In genomic region chr15:67840747-67841634, GRCh38 we compare ENCODE assay signal across 9 cellular contexts. TPM values are rescaled to one million over a fixed set of nuclear protein-coding genes. Genes with fewer than 3 reads are reported as not detected.
A peak's percentile ranks its signal among the peaks of the same experiment; 100 is the strongest.
DNase-seq lines count a peak whose midpoint lies in the region; ATAC-seq and TF ChIP-seq lines count a peak whose summit lies in the region.
"Had no signal": no experiment of that assay in that cellular context is flagged by ENCODE, and none has a peak within 500 bp of the region (broad histone marks: within the 10 kb centered on the region; RNA-seq: fewer than 3 reads in every experiment).

No MANE protein-coding gene starts in this region.

- no peak for ATAC-seq in stimulated activated naive CD8-positive, alpha-beta T cell treated with anti-CD3 and anti-CD28 coated beads, Interleukin-15, amount 100 ng/mL, for 72 hours
- ATAC-seq in HG02759 (IDR thresholded peaks at IDR 0.05; ENCODE audit: unreplicated experiment): no peak

- H3K27ac ChIP-seq in breast epithelium: peak overlapping the region; percentile 92 to 99
- H3K27ac ChIP-seq in layer of hippocampus (ENCODE audit: low read depth, low read length): peak overlapping the region; percentile 96

- H3K9me3 Mint-ChIP-seq in activated naive CD4-positive, alpha-beta T cell treated with anti-CD3 and anti-CD28 coated beads, Interleukin-2, amount 10 ng/mL, durations not matched to agents 7 days and 5 days: no peaks in the 10 kb centered on the region
- H3K9me3 Mint-ChIP-seq in stimulated activated naive CD8-positive, alpha-beta T cell treated with anti-CD3 and anti-CD28 coated beads, Interleukin-15, amount 100 ng/mL, for 72 hours: no peaks in the 10 kb centered on the region

- peaks cover 1% of the 10 kb centered on the region for H3K36me3 Mint-ChIP-seq in activated naive CD4-positive, alpha-beta T cell treated with anti-CD3 and anti-CD28 coated beads, Interleukin-2, amount 10 ng/mL, durations not matched to agents 7 days and 5 days

- DNase-seq in activated naive CD4-positive, alpha-beta T cell treated with anti-CD3 and anti-CD28 coated beads, Interleukin-2, amount 10 ng/mL, durations not matched to agents 7 days and 5 days: no peak
- no peak for DNase-seq in activated naive CD4-positive, alpha-beta T cell treated with Interleukin-2 at 50 U/mL for 16 hours
- DNase-seq in NCI-H524 (lab: John Stamatoyannopoulos, UW): peak; percentile 57 to 69
- no peak for DNase-seq in breast epithelium (ENCODE audit: low spot score in 2 of 2)
- DNase-seq in stimulated activated naive CD8-positive, alpha-beta T cell treated with anti-CD3 and anti-CD28 coated beads, Interleukin-15, amount 100 ng/mL, for 72 hours: peak in 1 of 2 donors; percentile 18
- DNase-seq in NK-92 (lab: John Stamatoyannopoulos, UW; ENCODE audit: unreplicated experiment): no peak

- peaks cover 39% of the 10 kb centered on the region for H3K27me3 Mint-ChIP-seq in activated naive CD4-positive, alpha-beta T cell treated with anti-CD3 and anti-CD28 coated beads, Interleukin-2, amount 10 ng/mL, durations not matched to agents 7 days and 5 days
- peaks cover 24% of the 10 kb centered on the region for H3K27me3 Mint-ChIP-seq in stimulated activated naive CD8-positive, alpha-beta T cell treated with anti-CD3 and anti-CD28 coated beads, Interleukin-15, amount 100 ng/mL, for 72 hours

- no peak for TF ChIP-seq CTCF in breast epithelium (IDR thresholded peaks at IDR 0.05)

- no peak for TF ChIP-seq POLR2A in breast epithelium (IDR thresholded peaks at IDR 0.05)

- CTCF ChIA-PET in activated naive CD4-positive, alpha-beta T cell treated with anti-CD3 and anti-CD28 coated beads, Interleukin-2, amount 10 ng/mL, durations not matched to agents 7 days and 5 days (lab: Charles Lee): interaction anchor here (1.5 kb wide), 1 partner anchor 389 kb away, joined by 6 read pairs; the partner anchor contains the start of gene CLN6

- H3K4me3 ChIP-seq in breast epithelium: peak overlapping the region; percentile 81 to 89 (median 86)

- H3K4me3 Mint-ChIP-seq in activated naive CD4-positive, alpha-beta T cell treated with anti-CD3 and anti-CD28 coated beads, Interleukin-2, amount 10 ng/mL, durations not matched to agents 7 days and 5 days: peak overlapping the region; percentile 81
- peak overlapping the region; percentile 93 to 95 for H3K4me3 Mint-ChIP-seq in stimulated activated naive CD8-positive, alpha-beta T cell treated with anti-CD3 and anti-CD28 coated beads, Interleukin-15, amount 100 ng/mL, for 72 hours

- H3K27me3 ChIP-seq in breast epithelium (peaks cover 0 to 2% of the 10 kb centered on the region in 2 donors), layer of hippocampus (ENCODE audit: control insufficient read depth, insufficient read depth, low read length) (no peaks in the 10 kb centered on the region)

- no peaks in the 10 kb centered on the region for H3K9me3 ChIP-seq in breast epithelium

- H3K27ac Mint-ChIP-seq in activated naive CD4-positive, alpha-beta T cell treated with anti-CD3 and anti-CD28 coated beads, Interleukin-2, amount 10 ng/mL, durations not matched to agents 7 days and 5 days: peak overlapping the region; percentile 96
- peak overlapping the region; percentile 98 to 99 for H3K27ac Mint-ChIP-seq in stimulated activated naive CD8-positive, alpha-beta T cell treated with anti-CD3 and anti-CD28 coated beads, Interleukin-15, amount 100 ng/mL, for 72 hours

- H3K36me3 ChIP-seq in breast epithelium: no peaks in the 10 kb centered on the region

- peaks cover 37% of the 10 kb centered on the region for H3K4me1 Mint-ChIP-seq in activated naive CD4-positive, alpha-beta T cell treated with anti-CD3 and anti-CD28 coated beads, Interleukin-2, amount 10 ng/mL, durations not matched to agents 7 days and 5 days
- peaks cover 36% of the 10 kb centered on the region for H3K4me1 Mint-ChIP-seq in stimulated activated naive CD8-positive, alpha-beta T cell treated with anti-CD3 and anti-CD28 coated beads, Interleukin-15, amount 100 ng/mL, for 72 hours

- H3K4me1 ChIP-seq in breast epithelium: peaks cover 0 to 3% of the 10 kb centered on the region in 2 donors

- intact Hi-C loops in breast epithelium (cut with DNase I; ENCODE audit: low total_unique reads): no loop called here

RNA-seq across cellular contexts. Expression of gene RNU6-1, which starts 1.1 kb away (rescaled TPM):
- not detected for total RNA-seq in breast epithelium
- total RNA-seq: left cardiac atrium had no signal

RNA-seq across cellular contexts. Expression of gene SKOR1, which starts 15.7 kb away (rescaled TPM):
- 1 to 10 TPM in 2 of 3 donors, under 1 TPM in 1; 0.98 to 1.8 (median 1.1) TPM for total RNA-seq in breast epithelium

Comparison
In these comparisons a context has a peak if more than half of its experiments do, and no peak if none do; other contexts are left out.
1. DNase-seq: peak in NCI-H524 (2 of 2); none in activated naive CD4-positive, alpha-beta T cell treated with anti-CD3 and anti-CD28 coated beads, Interleukin-2, amount 10 ng/mL, durations not matched to agents 7 days and 5 days (single experiment), activated naive CD4-positive, alpha-beta T cell treated with Interleukin-2 at 50 U/mL for 16 hours (single experiment), breast epithelium (0 of 2) and NK-92 (single experiment).